ENCODE assay signal across 1 cellular context in the genomic region with DNA sequence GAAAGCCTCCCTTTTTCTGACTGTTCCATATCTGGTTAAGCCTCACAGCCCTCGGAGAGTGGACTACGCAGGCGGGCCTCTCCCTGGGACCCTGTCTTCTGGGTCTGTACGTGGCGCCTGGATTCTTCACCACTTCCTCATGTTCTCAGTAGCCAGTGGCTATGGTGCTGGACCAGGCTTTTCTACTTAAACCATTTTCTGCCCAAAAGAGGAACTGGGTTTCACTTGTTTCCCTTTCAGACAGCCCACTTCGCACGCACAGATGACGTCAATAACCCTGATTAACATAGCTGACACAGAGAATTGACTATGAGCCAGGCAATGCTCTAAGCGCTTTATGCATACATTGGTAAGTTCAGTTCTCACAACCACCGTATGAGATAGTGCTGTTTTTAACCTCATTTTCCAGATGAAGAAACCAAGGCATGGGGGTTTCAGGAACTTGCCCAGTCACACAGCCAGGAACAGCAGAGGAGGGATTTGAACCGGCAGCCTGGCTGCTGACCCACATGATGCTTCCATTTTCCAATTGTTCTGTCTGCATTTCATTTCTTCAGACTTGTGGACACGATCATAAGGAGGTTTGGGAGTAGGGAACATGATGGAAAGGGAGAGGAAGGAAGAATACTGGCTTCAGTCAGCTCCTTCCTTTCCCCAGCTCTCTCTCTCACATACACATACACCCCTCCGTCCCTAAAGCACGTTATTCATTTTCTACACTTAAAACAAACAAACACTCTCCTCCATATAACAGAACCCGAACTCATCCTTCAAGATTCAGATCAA.
TF ChIP-seq lines count a peak whose summit lies in the region.

No MANE protein-coding gene starts in this region.

TF ChIP-seq in K562, 482 proteins besides CTCF, POLR2A, EP300 and RAD21 (continued from another document):
- TF ChIP-seq HNRNPH1 (optimal IDR thresholded peaks at IDR 0.05; ENCODE audit: low read depth, low read length) (no peak), ATF7 (IDR thresholded peaks at IDR 0.05) (peak; percentile 96), ARID1B (IDR thresholded peaks at IDR 0.05) (0 out of 2 replicates have a peak, but pooled peaks have one; percentile 14), BRD4 (IDR thresholded peaks at IDR 0.05) (peak; percentile 54; the same call in 1 of the 2 replicates), FOSL1 (tag; conservative IDR thresholded peaks at IDR 0.05) (peak; percentile 44; the same call in 1 of the 2 replicates), SRSF3 (IDR thresholded peaks at IDR 0.05; ENCODE audit: insufficient read depth, low read length) (no peak), NFE2 (IDR thresholded peaks at IDR 0.05; ENCODE audit: low read depth) (no peak), SMARCE1 (IDR thresholded peaks at IDR 0.05) (peak; percentile 66; the same call in 1 of the 2 replicates), L3MBTL2 (IDR thresholded peaks at IDR 0.05) (peak; percentile 39; the same call in 1 of the 2 replicates), ESRRA (IDR thresholded peaks at IDR 0.05; ENCODE audit: borderline replicate concordance, low read depth) (peak; percentile 17; the same call in 1 of the 2 replicates), SP1 (CRISPR knock-in tag; IDR thresholded peaks at IDR 0.05) (no peak), RUNX1 (IDR thresholded peaks at IDR 0.05; ENCODE audit: low read depth) (no peak), GATAD2A (IDR thresholded peaks at IDR 0.05) (no peak), MTA3 (IDR thresholded peaks at IDR 0.05; ENCODE audit: borderline replicate concordance) (peak; percentile 59; the same call in 1 of the 2 replicates), ZNF124 (CRISPR knock-in tag; IDR thresholded peaks at IDR 0.05) (no peak), CBFA2T2 (conservative IDR thresholded peaks at IDR 0.05) (no peak), POLR2AphosphoS2 (IDR thresholded peaks at IDR 0.05; ENCODE audit: low read length) (no peak), ZNF561 (CRISPR knock-in tag; conservative IDR thresholded peaks at IDR 0.05) (no peak), MAFF (IDR thresholded peaks at IDR 0.05; ENCODE audit: low read length) (no peak), SAFB2 (IDR thresholded peaks at IDR 0.05; ENCODE audit: borderline replicate concordance, low read depth, low read length, severe bottlenecking) (no peak), SMARCA4 (IDR thresholded peaks at IDR 0.05) (peak; percentile 49), ZKSCAN8 (CRISPR knock-in tag; IDR thresholded peaks at IDR 0.05) (peak; percentile 95), TBP (optimal IDR thresholded peaks at IDR 0.05; ENCODE audit: low read depth, low read length) (peak; percentile 57), CC2D1A (IDR thresholded peaks at IDR 0.05) (no peak)
- TF ChIP-seq, protein P1, sequence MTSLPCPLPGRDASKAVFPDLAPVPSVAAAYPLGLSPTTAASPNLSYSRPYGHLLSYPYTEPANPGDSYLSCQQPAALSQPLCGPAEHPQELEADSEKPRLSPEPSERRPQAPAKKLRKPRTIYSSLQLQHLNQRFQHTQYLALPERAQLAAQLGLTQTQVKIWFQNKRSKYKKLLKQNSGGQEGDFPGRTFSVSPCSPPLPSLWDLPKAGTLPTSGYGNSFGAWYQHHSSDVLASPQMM (CRISPR knock-in tag; IDR thresholded peaks at IDR 0.05) = no peak
- TF ChIP-seq, protein P2, sequence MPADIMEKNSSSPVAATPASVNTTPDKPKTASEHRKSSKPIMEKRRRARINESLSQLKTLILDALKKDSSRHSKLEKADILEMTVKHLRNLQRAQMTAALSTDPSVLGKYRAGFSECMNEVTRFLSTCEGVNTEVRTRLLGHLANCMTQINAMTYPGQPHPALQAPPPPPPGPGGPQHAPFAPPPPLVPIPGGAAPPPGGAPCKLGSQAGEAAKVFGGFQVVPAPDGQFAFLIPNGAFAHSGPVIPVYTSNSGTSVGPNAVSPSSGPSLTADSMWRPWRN (IDR thresholded peaks at IDR 0.05; ENCODE audit: low read depth) = no peak
- TF ChIP-seq, protein P3, sequence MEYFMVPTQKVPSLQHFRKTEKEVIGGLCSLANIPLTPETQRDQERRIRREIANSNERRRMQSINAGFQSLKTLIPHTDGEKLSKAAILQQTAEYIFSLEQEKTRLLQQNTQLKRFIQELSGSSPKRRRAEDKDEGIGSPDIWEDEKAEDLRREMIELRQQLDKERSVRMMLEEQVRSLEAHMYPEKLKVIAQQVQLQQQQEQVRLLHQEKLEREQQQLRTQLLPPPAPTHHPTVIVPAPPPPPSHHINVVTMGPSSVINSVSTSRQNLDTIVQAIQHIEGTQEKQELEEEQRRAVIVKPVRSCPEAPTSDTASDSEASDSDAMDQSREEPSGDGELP (CRISPR knock-in tag; IDR thresholded peaks at IDR 0.05; ENCODE audit: borderline replicate concordance) = peak; percentile 25; the same call in 1 of the 2 replicates
- TF ChIP-seq, protein P4, sequence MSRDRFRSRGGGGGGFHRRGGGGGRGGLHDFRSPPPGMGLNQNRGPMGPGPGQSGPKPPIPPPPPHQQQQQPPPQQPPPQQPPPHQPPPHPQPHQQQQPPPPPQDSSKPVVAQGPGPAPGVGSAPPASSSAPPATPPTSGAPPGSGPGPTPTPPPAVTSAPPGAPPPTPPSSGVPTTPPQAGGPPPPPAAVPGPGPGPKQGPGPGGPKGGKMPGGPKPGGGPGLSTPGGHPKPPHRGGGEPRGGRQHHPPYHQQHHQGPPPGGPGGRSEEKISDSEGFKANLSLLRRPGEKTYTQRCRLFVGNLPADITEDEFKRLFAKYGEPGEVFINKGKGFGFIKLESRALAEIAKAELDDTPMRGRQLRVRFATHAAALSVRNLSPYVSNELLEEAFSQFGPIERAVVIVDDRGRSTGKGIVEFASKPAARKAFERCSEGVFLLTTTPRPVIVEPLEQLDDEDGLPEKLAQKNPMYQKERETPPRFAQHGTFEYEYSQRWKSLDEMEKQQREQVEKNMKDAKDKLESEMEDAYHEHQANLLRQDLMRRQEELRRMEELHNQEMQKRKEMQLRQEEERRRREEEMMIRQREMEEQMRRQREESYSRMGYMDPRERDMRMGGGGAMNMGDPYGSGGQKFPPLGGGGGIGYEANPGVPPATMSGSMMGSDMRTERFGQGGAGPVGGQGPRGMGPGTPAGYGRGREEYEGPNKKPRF (IDR thresholded peaks at IDR 0.05; ENCODE audit: low read depth, low read length) = no peak
- TF ChIP-seq, protein P5, sequence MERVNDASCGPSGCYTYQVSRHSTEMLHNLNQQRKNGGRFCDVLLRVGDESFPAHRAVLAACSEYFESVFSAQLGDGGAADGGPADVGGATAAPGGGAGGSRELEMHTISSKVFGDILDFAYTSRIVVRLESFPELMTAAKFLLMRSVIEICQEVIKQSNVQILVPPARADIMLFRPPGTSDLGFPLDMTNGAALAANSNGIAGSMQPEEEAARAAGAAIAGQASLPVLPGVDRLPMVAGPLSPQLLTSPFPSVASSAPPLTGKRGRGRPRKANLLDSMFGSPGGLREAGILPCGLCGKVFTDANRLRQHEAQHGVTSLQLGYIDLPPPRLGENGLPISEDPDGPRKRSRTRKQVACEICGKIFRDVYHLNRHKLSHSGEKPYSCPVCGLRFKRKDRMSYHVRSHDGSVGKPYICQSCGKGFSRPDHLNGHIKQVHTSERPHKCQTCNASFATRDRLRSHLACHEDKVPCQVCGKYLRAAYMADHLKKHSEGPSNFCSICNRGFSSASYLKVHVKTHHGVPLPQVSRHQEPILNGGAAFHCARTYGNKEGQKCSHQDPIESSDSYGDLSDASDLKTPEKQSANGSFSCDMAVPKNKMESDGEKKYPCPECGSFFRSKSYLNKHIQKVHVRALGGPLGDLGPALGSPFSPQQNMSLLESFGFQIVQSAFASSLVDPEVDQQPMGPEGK (CRISPR knock-in tag; IDR thresholded peaks at IDR 0.05; ENCODE audit: borderline replicate concordance) = no peak
- TF ChIP-seq, protein P6, sequence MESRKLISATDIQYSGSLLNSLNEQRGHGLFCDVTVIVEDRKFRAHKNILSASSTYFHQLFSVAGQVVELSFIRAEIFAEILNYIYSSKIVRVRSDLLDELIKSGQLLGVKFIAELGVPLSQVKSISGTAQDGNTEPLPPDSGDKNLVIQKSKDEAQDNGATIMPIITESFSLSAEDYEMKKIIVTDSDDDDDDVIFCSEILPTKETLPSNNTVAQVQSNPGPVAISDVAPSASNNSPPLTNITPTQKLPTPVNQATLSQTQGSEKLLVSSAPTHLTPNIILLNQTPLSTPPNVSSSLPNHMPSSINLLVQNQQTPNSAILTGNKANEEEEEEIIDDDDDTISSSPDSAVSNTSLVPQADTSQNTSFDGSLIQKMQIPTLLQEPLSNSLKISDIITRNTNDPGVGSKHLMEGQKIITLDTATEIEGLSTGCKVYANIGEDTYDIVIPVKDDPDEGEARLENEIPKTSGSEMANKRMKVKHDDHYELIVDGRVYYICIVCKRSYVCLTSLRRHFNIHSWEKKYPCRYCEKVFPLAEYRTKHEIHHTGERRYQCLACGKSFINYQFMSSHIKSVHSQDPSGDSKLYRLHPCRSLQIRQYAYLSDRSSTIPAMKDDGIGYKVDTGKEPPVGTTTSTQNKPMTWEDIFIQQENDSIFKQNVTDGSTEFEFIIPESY (CRISPR knock-in tag; IDR thresholded peaks at IDR 0.05) = peak; percentile 39; the same call in 1 of the 2 replicates
- TF ChIP-seq, protein P7, sequence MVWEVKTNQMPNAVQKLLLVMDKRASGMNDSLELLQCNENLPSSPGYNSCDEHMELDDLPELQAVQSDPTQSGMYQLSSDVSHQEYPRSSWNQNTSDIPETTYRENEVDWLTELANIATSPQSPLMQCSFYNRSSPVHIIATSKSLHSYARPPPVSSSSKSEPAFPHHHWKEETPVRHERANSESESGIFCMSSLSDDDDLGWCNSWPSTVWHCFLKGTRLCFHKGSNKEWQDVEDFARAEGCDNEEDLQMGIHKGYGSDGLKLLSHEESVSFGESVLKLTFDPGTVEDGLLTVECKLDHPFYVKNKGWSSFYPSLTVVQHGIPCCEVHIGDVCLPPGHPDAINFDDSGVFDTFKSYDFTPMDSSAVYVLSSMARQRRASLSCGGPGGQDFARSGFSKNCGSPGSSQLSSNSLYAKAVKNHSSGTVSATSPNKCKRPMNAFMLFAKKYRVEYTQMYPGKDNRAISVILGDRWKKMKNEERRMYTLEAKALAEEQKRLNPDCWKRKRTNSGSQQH (CRISPR knock-in tag; IDR thresholded peaks at IDR 0.05) = no peak
